23 cellular contexts compared by ENCODE assay signal in the genomic region with DNA sequence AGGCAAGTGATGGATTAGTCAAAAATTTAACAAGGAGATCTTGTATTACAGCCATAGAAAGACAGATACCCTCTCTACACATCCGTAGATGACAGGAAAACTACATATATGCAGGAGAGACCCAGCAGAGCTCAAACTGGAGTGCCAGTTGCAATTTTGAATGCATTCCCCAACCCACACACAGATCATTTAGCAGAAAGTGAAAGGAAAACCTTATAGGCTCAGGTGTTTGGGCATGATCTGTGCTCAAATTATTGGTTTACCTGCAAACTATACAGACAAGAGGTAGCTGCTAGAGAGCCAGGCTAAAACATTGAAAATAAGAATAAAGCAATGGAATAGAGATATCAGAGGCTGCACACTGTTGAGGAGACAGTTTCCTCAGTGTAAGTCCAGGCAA. TPM values are rescaled to one million over a fixed set of nuclear protein-coding genes. Genes with fewer than 3 reads are reported as not detected.
A peak's percentile ranks its signal among the peaks of the same experiment; 100 is the strongest.
DNase-seq lines count a peak whose midpoint lies in the region; ATAC-seq and TF ChIP-seq lines count a peak whose summit lies in the region.
"Had no signal": no experiment of that assay in that cellular context is flagged by ENCODE, and none has a peak within 500 bp of the region (broad histone marks: within the 10 kb centered on the region; RNA-seq: fewer than 3 reads in every experiment).

No MANE protein-coding gene starts in this region.

- H3K4me3 ChIP-seq in endodermal cell (ENCODE audit: low read length), result peak overlapping the region; percentile 68
- H3K4me3 ChIP-seq: GM23338 had no signal

- 83% methylated on average over 1 of the region's 1 CpG; no CpG with 5 or more reads in 1 of the 2 experiments for WGBS in endodermal cell (ENCODE audit: insufficient coverage in 1 of 2, insufficient read length in 1 of 2), 2 experiments

- no peak overlapping the region for H3K4me3 Mint-ChIP-seq in activated CD4-positive, alpha-beta T cell treated with anti-CD3 and anti-CD28 coated beads, Interleukin-2, amount 10 ng/mL, durations not matched to agents 7 days and 5 days
- H3K4me3 Mint-ChIP-seq in stimulated activated naive CD8-positive, alpha-beta T cell treated with anti-CD3 and anti-CD28 coated beads, Interleukin-15, Interleukin-2, amounts not matched to agents 100 ng/mL and 50 ng/mL, for 24 hours, result no peak overlapping the region
- H3K4me3 Mint-ChIP-seq in endodermal cell, result no peak overlapping the region
- H3K4me3 Mint-ChIP-seq: GM23338, H9 had no signal

- H3K27ac Mint-ChIP-seq in activated CD4-positive, alpha-beta T cell treated with anti-CD3 and anti-CD28 coated beads, Interleukin-2, amount 10 ng/mL, durations not matched to agents 7 days and 5 days, result peak overlapping the region; percentile 44
- peak overlapping the region; percentile 33 for H3K27ac Mint-ChIP-seq in stimulated activated naive CD8-positive, alpha-beta T cell treated with anti-CD3 and anti-CD28 coated beads, Interleukin-15, Interleukin-2, amounts not matched to agents 100 ng/mL and 50 ng/mL, for 24 hours
- no peak overlapping the region for H3K27ac Mint-ChIP-seq in endodermal cell
- H3K27ac Mint-ChIP-seq: GM23338, H9 had no signal

- no peak for TF ChIP-seq CTCF in endodermal cell (conservative IDR thresholded peaks at IDR 0.05)

- ATAC-seq in stimulated activated naive CD8-positive, alpha-beta T cell treated with anti-CD3 and anti-CD28 coated beads, Interleukin-15, Interleukin-2, amounts not matched to agents 100 U/mL and 50 U/mL, for 24 hours, result no peak
- ATAC-seq: GM23338, HepG2 had no signal

- H3K36me3 ChIP-seq in endodermal cell (ENCODE audit: control insufficient read depth, insufficient read depth, low read length), result peaks cover 51% of the 10 kb centered on the region

- H3K4me1 ChIP-seq in endodermal cell (ENCODE audit: control insufficient read depth, insufficient read depth, low read length), result no peaks in the 10 kb centered on the region

- no peak for DNase-seq in activated CD4-positive, alpha-beta T cell treated with anti-CD3 and anti-CD28 coated beads, Interleukin-2, amount 10 ng/mL, durations not matched to agents 7 days and 5 days
- DNase-seq in activated CD4-positive, alpha-beta T cell treated with anti-CD3 and anti-CD28 coated beads for 1 hour, result no peak
- no peak for DNase-seq in stimulated activated naive CD8-positive, alpha-beta T cell treated with anti-CD3 and anti-CD28 coated beads, Interleukin-15, Interleukin-2, amounts not matched to agents 100 U/mL and 50 U/mL, for 24 hours
- DNase-seq in endodermal cell, result no peak
- no peak for DNase-seq in dermis blood vessel endothelial cell
- DNase-seq in NCI-H1092 treated with DMSO at 0.1 percent for 48 hours (lab: John Stamatoyannopoulos, UW), result no peak
- DNase-seq: 8988T, ACHN, COR-L47, H9, Kasumi-1, MV-4-11, NCI-H2029, NCI-H446, NCI-H524 treated with DMSO at 0.1 percent for 48 hours, NCI-H774, SIG-M5 had no signal

- H3K9me3 ChIP-seq in endodermal cell (ENCODE audit: control insufficient read depth, low read length), result peaks cover 51% of the 10 kb centered on the region

- H3K36me3 Mint-ChIP-seq in activated CD4-positive, alpha-beta T cell treated with anti-CD3 and anti-CD28 coated beads, Interleukin-2, amount 10 ng/mL, durations not matched to agents 7 days and 5 days (ENCODE audit: low read depth), result peaks cover 42% of the 10 kb centered on the region
- peaks cover 59% of the 10 kb centered on the region for H3K36me3 Mint-ChIP-seq in stimulated activated naive CD8-positive, alpha-beta T cell treated with anti-CD3 and anti-CD28 coated beads, Interleukin-15, Interleukin-2, amounts not matched to agents 100 ng/mL and 50 ng/mL, for 24 hours (ENCODE audit: low read depth)
- peaks cover 54% of the 10 kb centered on the region for H3K36me3 Mint-ChIP-seq in endodermal cell (ENCODE audit: low read depth)

- no peak overlapping the region for H3K27ac ChIP-seq in endodermal cell (ENCODE audit: low read depth, low read length)

- no peaks in the 10 kb centered on the region for H3K27me3 ChIP-seq in endodermal cell (ENCODE audit: control insufficient read depth, insufficient read depth, low read length, poor library complexity, severe bottlenecking)

- POLR2A ChIA-PET in activated CD4-positive, alpha-beta T cell treated with anti-CD3 and anti-CD28 coated beads, Interleukin-2, amount 10 ng/mL, durations not matched to agents 7 days and 5 days (lab: Charles Lee), result no interaction called here

- peaks cover 13% of the 10 kb centered on the region for H3K9me3 Mint-ChIP-seq in activated CD4-positive, alpha-beta T cell treated with anti-CD3 and anti-CD28 coated beads, Interleukin-2, amount 10 ng/mL, durations not matched to agents 7 days and 5 days
- peaks cover 9% of the 10 kb centered on the region for H3K9me3 Mint-ChIP-seq in stimulated activated naive CD8-positive, alpha-beta T cell treated with anti-CD3 and anti-CD28 coated beads, Interleukin-15, Interleukin-2, amounts not matched to agents 100 ng/mL and 50 ng/mL, for 24 hours
- peaks cover 46% of the 10 kb centered on the region for H3K9me3 Mint-ChIP-seq in endodermal cell

- CTCF ChIA-PET in activated CD4-positive, alpha-beta T cell treated with anti-CD3 and anti-CD28 coated beads, Interleukin-2, amount 10 ng/mL, durations not matched to agents 7 days and 5 days (lab: Charles Lee), result no interaction called here

- H3K9ac ChIP-seq in endodermal cell (ENCODE audit: extremely low read depth, low read length, poor library complexity, severe bottlenecking), result no peak overlapping the region

- H3K4me1 Mint-ChIP-seq in activated CD4-positive, alpha-beta T cell treated with anti-CD3 and anti-CD28 coated beads, Interleukin-2, amount 10 ng/mL, durations not matched to agents 7 days and 5 days, result peaks cover 15% of the 10 kb centered on the region
- peaks cover 8% of the 10 kb centered on the region for H3K4me1 Mint-ChIP-seq in stimulated activated naive CD8-positive, alpha-beta T cell treated with anti-CD3 and anti-CD28 coated beads, Interleukin-15, Interleukin-2, amounts not matched to agents 100 ng/mL and 50 ng/mL, for 24 hours (ENCODE audit: low read depth)
- no peaks in the 10 kb centered on the region for H3K4me1 Mint-ChIP-seq in endodermal cell
- H3K4me1 Mint-ChIP-seq: GM23338, H9 had no signal

- H3K27me3 Mint-ChIP-seq in activated CD4-positive, alpha-beta T cell treated with anti-CD3 and anti-CD28 coated beads, Interleukin-2, amount 10 ng/mL, durations not matched to agents 7 days and 5 days, result no peaks in the 10 kb centered on the region
- H3K27me3 Mint-ChIP-seq in stimulated activated naive CD8-positive, alpha-beta T cell treated with anti-CD3 and anti-CD28 coated beads, Interleukin-15, Interleukin-2, amounts not matched to agents 100 ng/mL and 50 ng/mL, for 24 hours, result no peaks in the 10 kb centered on the region
- no peaks in the 10 kb centered on the region for H3K27me3 Mint-ChIP-seq in endodermal cell (ENCODE audit: insufficient read depth)

RNA-seq across cellular contexts. Expression of a gene that starts 51.8 kb away (rescaled TPM):
- total RNA-seq in activated CD4-positive, alpha-beta T cell treated with anti-CD3 and anti-CD28 coated beads, Interleukin-2, amount 10 ng/mL, durations not matched to agents 7 days and 5 days, result 10 to 100 TPM; 21.1 to 22.8 TPM
- total RNA-seq in endodermal cell, result 10 to 100 TPM; 28.5 to 29.6 TPM
- 32.8 TPM for polyA plus RNA-seq in endodermal cell (2013, experiment 1 of 2)
- polyA plus RNA-seq in endodermal cell (2013, experiment 2 of 2), result 30.3 TPM
- total RNA-seq in dermis blood vessel endothelial cell, result 67.4 and 76.8 TPM in 2 replicates

RNA-seq across cellular contexts. Expression of a gene that starts 56.6 kb away (rescaled TPM):
- not detected for total RNA-seq in activated CD4-positive, alpha-beta T cell treated with anti-CD3 and anti-CD28 coated beads, Interleukin-2, amount 10 ng/mL, durations not matched to agents 7 days and 5 days
- total RNA-seq in endodermal cell (not detected), dermis blood vessel endothelial cell (not detected in 2 replicates)
- polyA plus RNA-seq in endodermal cell (2013, experiment 1 of 2), result not detected
- polyA plus RNA-seq in endodermal cell (2013, experiment 2 of 2), result not detected
- total RNA-seq: GM23338, H9, HepG2, HT1080, M059J had no signal
- polyA plus RNA-seq: BJ, GM23338, HepG2 had no signal
